In the genomic region with DNA sequence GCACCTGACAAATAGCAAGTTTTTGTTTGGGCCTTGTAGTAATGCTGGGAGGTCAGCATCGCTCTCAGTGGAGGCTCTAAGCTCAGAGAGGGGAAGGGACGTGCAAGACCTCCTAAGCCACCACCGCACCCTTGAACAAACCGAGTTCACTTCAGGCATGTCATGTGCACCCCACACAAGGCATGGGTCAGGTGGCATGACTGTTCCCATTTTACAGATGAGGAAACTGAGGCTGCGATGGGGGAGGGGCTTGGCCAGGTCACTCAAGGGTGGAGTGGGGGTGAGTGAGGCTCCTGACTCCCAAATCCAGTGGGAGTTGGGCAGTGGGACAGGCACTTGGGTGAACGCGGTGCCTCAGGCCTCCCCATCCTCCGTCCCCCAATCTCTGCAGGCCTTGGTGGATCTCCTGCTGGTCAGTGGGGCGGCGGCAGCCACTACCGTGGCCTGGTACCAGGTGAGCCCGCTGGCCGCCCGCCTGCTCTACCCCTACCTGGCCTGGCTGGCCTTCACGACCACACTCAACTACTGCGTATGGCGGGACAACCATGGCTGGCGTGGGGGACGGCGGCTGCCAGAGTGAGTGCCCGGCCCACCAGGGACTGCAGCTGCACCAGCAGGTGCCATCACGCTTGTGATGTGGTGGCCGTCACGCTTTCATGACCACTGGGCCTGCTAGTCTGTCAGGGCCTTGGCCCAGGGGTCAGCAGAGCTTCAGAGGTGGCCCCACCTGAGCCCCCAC, we compare ENCODE assay signal across 15 cellular contexts. TPM values are rescaled to one million over a fixed set of nuclear protein-coding genes. Genes with fewer than 3 reads are reported as not detected.
DNase-seq lines count a peak whose midpoint lies in the region; ATAC-seq, FAIRE-seq and TF ChIP-seq lines count a peak whose summit lies in the region.
"Had no signal": no experiment of that assay in that cellular context is flagged by ENCODE, and none has a peak within 500 bp of the region (broad histone marks: within the 10 kb centered on the region; RNA-seq: fewer than 3 reads in every experiment).

No MANE protein-coding gene starts in this region.

- no peak overlapping the region for H2BK120ac ChIP-seq in neuronal stem cell (ENCODE audit: low read depth, low read length)

- no peaks in the 10 kb centered on the region for H4K20me1 ChIP-seq in K562 (replicated peaks; ENCODE audit: control insufficient read depth, insufficient read depth, low read length)

- TF ChIP-seq POLR2A in K562 (conservative IDR thresholded peaks at IDR 0.05) (no peak), uterus (IDR thresholded peaks at IDR 0.05) (no peak)

- H3K4me1 ChIP-seq in HEK293 (ENCODE audit: control insufficient read depth, insufficient read depth, low read length) (no peaks in the 10 kb centered on the region), K562 (replicated peaks in 1 of 2; ENCODE audit: control insufficient read depth in 2 of 2, insufficient read depth in 2 of 2, low read length in 2 of 2) (peaks cover 11 to 66% of the 10 kb centered on the region in 2 experiments), neuronal stem cell (ENCODE audit: control insufficient read depth in 2 of 2, insufficient read depth in 1 of 2, low read depth in 1 of 2, low read length in 2 of 2) (peaks cover 0 to 4% of the 10 kb centered on the region in 2 donors), uterus (no peaks in the 10 kb centered on the region)

- H3K4me2 ChIP-seq in K562 (ENCODE audit: insufficient read depth, low read length): no peak overlapping the region
- H3K4me2 ChIP-seq in neuronal stem cell (ENCODE audit: insufficient read depth, low read length, poor library complexity, severe bottlenecking): no peak overlapping the region

- no peak overlapping the region for H2BK15ac ChIP-seq in neuronal stem cell (ENCODE audit: low read length)

- POLR2A ChIA-PET in HEK293 (lab: Yijun Ruan, JAX) (interaction anchor here (0.6 kb wide), 2 partner anchors 13 to 18 kb away, joined by 3 to 5 read pairs; no protein-coding TSS in a partner anchor), K562 (lab: Yijun Ruan, JAX) (interaction anchor here (0.7 kb wide), 1 partner anchor 56 kb away, joined by 3 read pairs; no protein-coding TSS in a partner anchor)

- WGBS in K562 (ENCODE audit: insufficient coverage, low coverage, missing lambda C conversion rate): 91% methylated on average over 12 of the region's 24 CpGs
- WGBS in neuronal stem cell (ENCODE audit: extremely low coverage in 2 of 2, insufficient read length in 2 of 2, insufficient replicate concordance in 1 of 2), 2 donors: no CpG with 5 or more reads among the region's 24 CpGs

- no peak overlapping the region for H4K8ac ChIP-seq in neuronal stem cell (ENCODE audit: low read depth, low read length)

- H3K27ac ChIP-seq in HEK293 (ENCODE audit: extremely low read depth, low read depth, low read length): no peak overlapping the region
- no peak overlapping the region for H3K27ac ChIP-seq in K562 (ENCODE audit: extremely low read depth, low read depth, low read length)
- no peak overlapping the region for H3K27ac ChIP-seq in neuronal stem cell (replicated peaks; ENCODE audit: low read length)
- H3K27ac ChIP-seq in uterus: peak overlapping the region in 1 of 2 donors; percentile 29

- in situ Hi-C loops in K562 (cut with MboI): no loop called here

- no peaks in the 10 kb centered on the region for H3K79me2 ChIP-seq in K562 (ENCODE audit: control insufficient read depth, insufficient read depth, low read length)

- peak overlapping the region; percentile 85 for H3K23ac ChIP-seq in neuronal stem cell (ENCODE audit: low read depth, low read length, poor library complexity)

- ATAC-seq in K562 (no peak), GM21528 (IDR thresholded peaks at IDR 0.05; ENCODE audit: low FRiP score, unreplicated experiment) (no peak)
- ATAC-seq: CD8-positive, alpha-beta T cell had no signal

- DNase-seq in K562 (ENCODE audit: extremely low read depth in 1 of 4, low spot score in 3 of 4) (no peak), neuronal stem cell (ENCODE audit: low spot score) (no peak), EL (no peak), NCI-H2227 treated with DMSO at 0.1 percent for 48 hours (lab: John Stamatoyannopoulos, UW) (no peak), uterus (no peak)
- DNase-seq: CD8-positive, alpha-beta T cell; COR-L47; DND-41; GF-D8; HCEC 1CT; IMR-90 had no signal

- no TSS peak for BruUV-seq in K562 (replicated peaks; lab: Mats Ljungman, UMichigan)

- TF ChIP-seq CTCF in HEK293 (tag by site-specific recombination; IDR thresholded peaks at IDR 0.05) (no peak), K562 (IDR thresholded peaks at IDR 0.05 in 2 of 3, conservative IDR thresholded peaks at IDR 0.05 in 1 of 3; ENCODE audit: insufficient read depth in 2 of 3, low read depth in 1 of 3, low read length in 3 of 3) (no peak), uterus (IDR thresholded peaks at IDR 0.05) (no peak)

- CTCF ChIA-PET in HEK293 (lab: Yijun Ruan, JAX) (interaction anchor here (0.7 to 1.4 kb wide), 2 partner anchors 66 to 541 kb away, joined by 3 to 5 read pairs; no protein-coding TSS in a partner anchor), K562 (lab: Yijun Ruan, JAX; ENCODE audit: low intra/inter-chr PET ratio) (no interaction called here)

- no peaks in the 10 kb centered on the region for H3K9me1 ChIP-seq in K562 (ENCODE audit: control insufficient read depth, insufficient read depth, low read length)

- H2BK12ac ChIP-seq in neuronal stem cell (ENCODE audit: low read length): no peak overlapping the region

- no peak for FAIRE-seq in K562 (lab: Jason Lieb, UNC)
- FAIRE-seq: A204.1, GM19239 had no signal

- H3K9me3 ChIP-seq in HEK293 (ENCODE audit: control insufficient read depth, insufficient read depth, low read depth, low read length) (no peaks in the 10 kb centered on the region), K562 (replicated peaks; ENCODE audit: control insufficient read depth, insufficient read depth, low read depth, low read length) (no peaks in the 10 kb centered on the region), neuronal stem cell (replicated peaks in 1 of 2; ENCODE audit: control insufficient read depth in 2 of 2, insufficient read depth in 1 of 2, low read depth in 1 of 2, low read length in 2 of 2) (no peaks in the 10 kb centered on the region), uterus (no peaks in the 10 kb centered on the region)

- no peak overlapping the region for H3K18ac ChIP-seq in neuronal stem cell (ENCODE audit: low read length)

- no peak overlapping the region for H3K4ac ChIP-seq in neuronal stem cell (ENCODE audit: low read length)

- H2AFZ ChIP-seq in K562 (ENCODE audit: low read depth, low read length) (no peak overlapping the region), neuronal stem cell (ENCODE audit: low read length) (no peak overlapping the region)

- peaks cover 2% of the 10 kb centered on the region for H3K79me1 ChIP-seq in neuronal stem cell (ENCODE audit: low read depth, low read length)

- no peak overlapping the region for H2BK5ac ChIP-seq in neuronal stem cell (ENCODE audit: low read length)

- H3K36me3 ChIP-seq in HEK293 (ENCODE audit: control insufficient read depth in 2 of 2, insufficient read depth in 1 of 2, low read length in 2 of 2) (peaks cover 0 to 13% of the 10 kb centered on the region in 2 experiments; a peak in 1 of 3 replicates), K562 (ENCODE audit: control insufficient read depth, insufficient read depth, low read length) (peaks cover 24% of the 10 kb centered on the region; the same call in 1 of the 3 replicates), neuronal stem cell (replicated peaks in 1 of 2; ENCODE audit: control insufficient read depth in 2 of 2, insufficient read depth in 2 of 2, low read length in 2 of 2) (peaks cover 2 to 6% of the 10 kb centered on the region in 2 donors), uterus (no peaks in the 10 kb centered on the region)

- no peaks in the 10 kb centered on the region for H3K27me3 ChIP-seq in K562 (ENCODE audit: control insufficient read depth in 2 of 2, insufficient read depth in 2 of 2, low read length in 2 of 2)
- H3K27me3 ChIP-seq in neuronal stem cell (ENCODE audit: control insufficient read depth in 3 of 3, insufficient read depth in 3 of 3, low read depth in 1 of 3, low read length in 3 of 3): no peaks in the 10 kb centered on the region
- no peaks in the 10 kb centered on the region for H3K27me3 ChIP-seq in uterus

- H3K9ac ChIP-seq in K562 (ENCODE audit: insufficient read depth in 1 of 2, low read depth in 2 of 2, low read length in 2 of 2) (peak overlapping the region in 1 of 2 experiments; percentile 84; a peak in 2 of 4 replicates), neuronal stem cell (ENCODE audit: low read depth, low read length, poor library complexity) (no peak overlapping the region)

- H3K14ac ChIP-seq in neuronal stem cell (ENCODE audit: low read length): no peak overlapping the region

- H4K91ac ChIP-seq in neuronal stem cell (ENCODE audit: low read depth, low read length, poor library complexity): no peak overlapping the region

- TF ChIP-seq EP300 in K562 (IDR thresholded peaks at IDR 0.05; ENCODE audit: low read length): no peak

- H2AK5ac ChIP-seq in neuronal stem cell (ENCODE audit: low read depth, low read length): no peak overlapping the region

- H3K4me3 ChIP-seq in HEK293 (ENCODE audit: low read depth, low read length): no peak overlapping the region
- no peak overlapping the region for H3K4me3 ChIP-seq in K562
- H3K4me3 ChIP-seq in neuronal stem cell (ENCODE audit: low read length in 2 of 2): no peak overlapping the region
- no peak overlapping the region for H3K4me3 ChIP-seq in uterus

- intact Hi-C loops in K562 (cut with micrococcal nuclease): no loop called here
- intact Hi-C loops in uterus (cut with DNase I; ENCODE audit: low total_unique reads): no loop called here

- no peak for TF ChIP-seq RAD21 in K562 (CRISPR knock-in tag; conservative IDR thresholded peaks at IDR 0.05 in 1 of 2, IDR thresholded peaks at IDR 0.05 in 1 of 2)

RNA-seq across cellular contexts. Expression of a gene that starts 11.2 kb away (rescaled TPM):
- 4.2 and 18.3 TPM in 2 replicates for total RNA-seq in K562 (2011; cell fraction: chromatin; rRNA removed; ENCODE audit: low replicate concordance)
- 30.4 and 33.7 TPM in 2 replicates for total RNA-seq in K562 (2011; cell fraction: nucleolus; rRNA removed)
- total RNA-seq in K562 (2011; cell fraction: nucleoplasm; rRNA removed): 12.2 and 13.5 TPM in 2 replicates
- total RNA-seq in K562 (2014; rRNA removed) (108 and 141 TPM in 2 replicates), K562 (2014; rRNA removed; fragmentation: Illumina TruSeq; extraction: Trizol) (6.0 and 7.2 TPM in 2 replicates), K562 (2015; rRNA removed; fragmentation: Illumina TruSeq; extraction: Trizol) (25.3 and 29.2 TPM in 2 replicates), K562 (2021) (81.7 and 82.4 TPM in 2 replicates), uterus (100 to 1,000 TPM in 2 of 4 donors, 10 to 100 TPM in 2; 73.7 to 267 (median 148) TPM)
- polyA plus RNA-seq in K562 (2011; rRNA removed) (29.0 and 49.9 TPM in 2 replicates), K562 (2014; fragmentation: Illumina TruSeq; extraction: Trizol) (11.5 and 38.8 TPM in 2 replicates), K562 (2014; fragmentation: Nextera tagmentation; extraction: Ambion mirVana) (10 to 100 TPM in 1 of 2 experiments, 1 to 10 TPM in 1; 4.9 to 18.0 TPM), K562 (2014; rRNA removed) (126 and 139 TPM in 2 replicates)
- polyA plus RNA-seq in K562 (2011; cell fraction: cytosol; rRNA removed): 81.9 and 251 TPM in 2 replicates
- 42.5 and 50.8 TPM in 2 replicates for polyA plus RNA-seq in K562 (2011; cell fraction: nucleus; rRNA removed)
- 45.5 and 82.4 TPM in 2 replicates for polyA plus RNA-seq in K562 (2012)
- 2.7 and 3.9 TPM in 2 replicates for polyA minus RNA-seq in K562 (2011; rRNA and poly(A)+ RNA removed)
- 15.2 and 30.7 TPM in 2 replicates for polyA minus RNA-seq in K562 (2011; cell fraction: cytosol; rRNA and poly(A)+ RNA removed)
- polyA minus RNA-seq in K562 (2011; cell fraction: nucleus; rRNA and poly(A)+ RNA removed): 7.3 and 7.7 TPM in 2 replicates
- 13.7 TPM for polyA plus RNA-seq in neuronal stem cell (2013, experiment 1 of 2)
- polyA plus RNA-seq in neuronal stem cell (2013, experiment 2 of 2): 13.8 TPM

RNA-seq across cellular contexts. Expression of a gene that starts 19.4 kb away (rescaled TPM):
- 25.0 and 49.3 TPM in 2 replicates for total RNA-seq in K562 (2011; cell fraction: chromatin; rRNA removed; ENCODE audit: low replicate concordance)
- 30.9 and 31.7 TPM in 2 replicates for total RNA-seq in K562 (2011; cell fraction: nucleolus; rRNA removed)
- total RNA-seq in K562 (2011; cell fraction: nucleoplasm; rRNA removed): 31.2 and 31.8 TPM in 2 replicates
- total RNA-seq in K562 (2014; rRNA removed) (23.7 and 28.4 TPM in 2 replicates), K562 (2014; rRNA removed; fragmentation: Illumina TruSeq; extraction: Trizol) (8.1 and 9.6 TPM in 2 replicates), K562 (2015; rRNA removed; fragmentation: Illumina TruSeq; extraction: Trizol) (11.7 and 12.4 TPM in 2 replicates), K562 (2021) (26.3 and 27.8 TPM in 2 replicates), uterus (100 to 1,000 TPM in 1 of 4 donors, 10 to 100 TPM in 2, 1 to 10 TPM in 1; 7.6 to 102 (median 17.6) TPM)
- polyA plus RNA-seq in K562 (2011; rRNA removed) (13.9 and 14.0 TPM in 2 replicates), K562 (2014; fragmentation: Illumina TruSeq; extraction: Trizol) (15.0 TPM in 2 replicates), K562 (2014; fragmentation: Nextera tagmentation; extraction: Ambion mirVana) (1 to 10 TPM; 3.3 to 4.6 TPM), K562 (2014; rRNA removed) (25.3 and 27.7 TPM in 2 replicates)
- polyA plus RNA-seq in K562 (2011; cell fraction: cytosol; rRNA removed): 17.7 and 40.8 TPM in 2 replicates
- polyA plus RNA-seq in K562 (2011; cell fraction: nucleus; rRNA removed): 13.2 and 14.3 TPM in 2 replicates
- polyA plus RNA-seq in K562 (2012): 12.8 and 15.3 TPM in 2 replicates
- polyA minus RNA-seq in K562 (2011; rRNA and poly(A)+ RNA removed): 15.7 and 17.6 TPM in 2 replicates
- 9.4 and 11.2 TPM in 2 replicates for polyA minus RNA-seq in K562 (2011; cell fraction: cytosol; rRNA and poly(A)+ RNA removed)
- 8.2 and 15.8 TPM in 2 replicates for polyA minus RNA-seq in K562 (2011; cell fraction: nucleus; rRNA and poly(A)+ RNA removed)
- 14.6 TPM for polyA plus RNA-seq in neuronal stem cell (2013, experiment 1 of 2)
- polyA plus RNA-seq in neuronal stem cell (2013, experiment 2 of 2): 12.4 TPM

RNA-seq across cellular contexts. Expression of a gene that starts 24.4 kb away (rescaled TPM):
- total RNA-seq in K562 (2011; cell fraction: chromatin; rRNA removed; ENCODE audit: low replicate concordance): 25.0 and 72.9 TPM in 2 replicates
- total RNA-seq in K562 (2011; cell fraction: nucleolus; rRNA removed): 53.6 and 60.0 TPM in 2 replicates
- total RNA-seq in K562 (2011; cell fraction: nucleoplasm; rRNA removed): 38.6 and 40.0 TPM in 2 replicates
- 110 and 158 TPM in 2 replicates for total RNA-seq in K562 (2014; rRNA removed)
- 15.6 and 19.4 TPM in 2 replicates for total RNA-seq in K562 (2014; rRNA removed; fragmentation: Illumina TruSeq; extraction: Trizol)
- 43.0 and 46.7 TPM in 2 replicates for total RNA-seq in K562 (2015; rRNA removed; fragmentation: Illumina TruSeq; extraction: Trizol)
- total RNA-seq in K562 (2021): 125 and 128 TPM in 2 replicates
- 34.1 and 51.4 TPM in 2 replicates for polyA plus RNA-seq in K562 (2011; rRNA removed)
- 41.6 and 126 TPM in 2 replicates for polyA plus RNA-seq in K562 (2011; cell fraction: cytosol; rRNA removed)
- polyA plus RNA-seq in K562 (2011; cell fraction: nucleus; rRNA removed): 57.2 and 116 TPM in 2 replicates
- polyA plus RNA-seq in K562 (2012): 74.1 and 75.9 TPM in 2 replicates
- 70.4 and 136 TPM in 2 replicates for polyA plus RNA-seq in K562 (2014; fragmentation: Illumina TruSeq; extraction: Trizol)
- 1 to 10 TPM; 1.3 to 1.6 TPM for polyA plus RNA-seq in K562 (2014; fragmentation: Nextera tagmentation; extraction: Ambion mirVana)
- 75.2 and 82.3 TPM in 2 replicates for polyA plus RNA-seq in K562 (2014; rRNA removed)
- polyA minus RNA-seq in K562 (2011; rRNA and poly(A)+ RNA removed): 18.4 and 27.6 TPM in 2 replicates
- 57.8 and 61.9 TPM in 2 replicates for polyA minus RNA-seq in K562 (2011; cell fraction: cytosol; rRNA and poly(A)+ RNA removed)
- polyA minus RNA-seq in K562 (2011; cell fraction: nucleus; rRNA and poly(A)+ RNA removed): 24.0 and 25.8 TPM in 2 replicates
- 35.3 TPM for polyA plus RNA-seq in neuronal stem cell (2013, experiment 1 of 2)
- polyA plus RNA-seq in neuronal stem cell (2013, experiment 2 of 2): 37.1 TPM
- 10 to 100 TPM in 2 of 4 donors, 1 to 10 TPM in 2; 6.7 to 29.7 (median 17.3) TPM for total RNA-seq in uterus

RNA-seq across cellular contexts. Expression of a gene that starts 52.0 kb away (rescaled TPM):
- not detected in 2 replicates for total RNA-seq in K562 (2011; cell fraction: chromatin; rRNA removed; ENCODE audit: low replicate concordance)
- total RNA-seq in K562 (2011; cell fraction: nucleolus; rRNA removed): 0.33 TPM in 1 of 2 replicates, not detected in the other
- not detected in 2 replicates for total RNA-seq in K562 (2011; cell fraction: nucleoplasm; rRNA removed)
- total RNA-seq in K562 (2014; rRNA removed): 0.18 and 0.69 TPM in 2 replicates
- 0.15 and 0.19 TPM in 2 replicates for total RNA-seq in K562 (2014; rRNA removed; fragmentation: Illumina TruSeq; extraction: Trizol)
- total RNA-seq in K562 (2015; rRNA removed; fragmentation: Illumina TruSeq; extraction: Trizol): not detected in 2 replicates
- 0.20 and 0.22 TPM in 2 replicates for total RNA-seq in K562 (2021)
- polyA plus RNA-seq in K562 (2011; rRNA removed): 0.08 and 0.34 TPM in 2 replicates
- polyA plus RNA-seq in K562 (2011; cell fraction: cytosol; rRNA removed): 0.58 and 0.78 TPM in 2 replicates
- polyA plus RNA-seq in K562 (2011; cell fraction: nucleus; rRNA removed): 0.41 TPM in 1 of 2 replicates, not detected in the other
- 0.10 and 0.18 TPM in 2 replicates for polyA plus RNA-seq in K562 (2012)
- polyA plus RNA-seq in K562 (2014; fragmentation: Illumina TruSeq; extraction: Trizol): not detected in 2 replicates
- polyA plus RNA-seq in K562 (2014; fragmentation: Nextera tagmentation; extraction: Ambion mirVana): not detected
- polyA plus RNA-seq in K562 (2014; rRNA removed): 0.23 and 0.28 TPM in 2 replicates
- polyA minus RNA-seq in K562 (2011; rRNA and poly(A)+ RNA removed): not detected in 2 replicates
- not detected in 2 replicates for polyA minus RNA-seq in K562 (2011; cell fraction: cytosol; rRNA and poly(A)+ RNA removed)
- polyA minus RNA-seq in K562 (2011; cell fraction: nucleus; rRNA and poly(A)+ RNA removed): not detected in 2 replicates
- polyA plus RNA-seq in neuronal stem cell (2013, experiment 1 of 2): 1.3 TPM
- 1.0 TPM for polyA plus RNA-seq in neuronal stem cell (2013, experiment 2 of 2)
- under 1 TPM in 3 of 4 donors, not detected in 1; 0.49 to 0.77 (median 0.76) TPM for total RNA-seq in uterus
- polyA plus RNA-seq: IMR-90 had no signal
